14 cellular contexts compared by ENCODE assay signal in genomic region chr5:58933891-58934628, GRCh38.
DNase-seq lines count a peak whose midpoint lies in the region; ATAC-seq, FAIRE-seq and TF ChIP-seq lines count a peak whose summit lies in the region.
"Had no signal": no experiment of that assay in that cellular context is flagged by ENCODE, and none has a peak within 500 bp of the region (broad histone marks: within the 10 kb centered on the region; RNA-seq: fewer than 3 reads in every experiment).

No MANE protein-coding gene starts in this region.

- FAIRE-seq in endothelial cell of umbilical vein (lab: Jason Lieb, UNC): no peak

- CTCF ChIA-PET in activated CD4-positive, alpha-beta T cell treated with anti-CD3 and anti-CD28 coated beads for 36 hours (lab: Charles Lee): interaction anchor here (0.9 to 1.1 kb wide), 2 partner anchors 11 to 43 kb away, joined by 3 to 4 read pairs; no protein-coding TSS in a partner anchor
- CTCF ChIA-PET in activated CD8-positive, alpha-beta T cell treated with anti-CD3 and anti-CD28 coated beads, Interleukin-2, amount 10 ng/mL, durations not matched to agents 7 days and 5 days (lab: Charles Lee): interaction anchor here (0.7 to 0.8 kb wide), 2 partner anchors 11 to 254 kb away, joined by 3 read pairs; no protein-coding TSS in a partner anchor
- CTCF ChIA-PET in endothelial cell of umbilical vein (lab: Charles Lee): interaction anchor here (0.9 to 1.5 kb wide), 2 partner anchors 12 to 47 kb away, joined by 3 to 4 read pairs; no protein-coding TSS in a partner anchor
- CTCF ChIA-PET in RWPE1 (lab: Yijun Ruan, JAX): no interaction called here

- H3K9me1 ChIP-seq in endothelial cell of umbilical vein (replicated peaks; ENCODE audit: control insufficient read depth, extremely low read depth, insufficient read depth, low read length): no peaks in the 10 kb centered on the region

- H4K20me1 ChIP-seq in endothelial cell of umbilical vein (replicated peaks; ENCODE audit: control insufficient read depth, extremely low read depth, insufficient read depth, low read length): no peaks in the 10 kb centered on the region

- no peaks in the 10 kb centered on the region for H3K4me1 ChIP-seq in endothelial cell of umbilical vein (ENCODE audit: control insufficient read depth, extremely low read depth, insufficient read depth, low read length)
- H3K4me1 ChIP-seq: Caco-2 had no signal

- no peak overlapping the region for H2AFZ ChIP-seq in endothelial cell of umbilical vein (ENCODE audit: low read depth, low read length)
- H2AFZ ChIP-seq: hepatocyte had no signal

- H3K36me3 Mint-ChIP-seq in activated CD4-positive, alpha-beta T cell treated with anti-CD3 and anti-CD28 coated beads for 36 hours (ENCODE audit: low read depth): peaks cover 2% of the 10 kb centered on the region
- H3K36me3 Mint-ChIP-seq in activated CD8-positive, alpha-beta T cell treated with anti-CD3 and anti-CD28 coated beads, Interleukin-2, amount 10 ng/mL, durations not matched to agents 7 days and 5 days (ENCODE audit: low read depth): no peaks in the 10 kb centered on the region

- no peaks in the 10 kb centered on the region for H3K27me3 Mint-ChIP-seq in activated CD4-positive, alpha-beta T cell treated with anti-CD3 and anti-CD28 coated beads for 36 hours
- H3K27me3 Mint-ChIP-seq in activated CD8-positive, alpha-beta T cell treated with anti-CD3 and anti-CD28 coated beads, Interleukin-2, amount 10 ng/mL, durations not matched to agents 7 days and 5 days (ENCODE audit: low read depth): peaks cover 14% of the 10 kb centered on the region

- no peak overlapping the region for H3K4me3 ChIP-seq in endothelial cell of umbilical vein (replicated peaks in 1 of 3; ENCODE audit: insufficient read depth in 1 of 3, low read depth in 1 of 3, low read length in 3 of 3)
- H3K4me3 ChIP-seq: hepatocyte, SK-N-MC had no signal

- no peaks in the 10 kb centered on the region for H3K36me3 ChIP-seq in endothelial cell of umbilical vein (ENCODE audit: control insufficient read depth in 2 of 2, extremely low read depth in 1 of 2, insufficient read depth in 2 of 2, low read length in 2 of 2)

- BruUV-seq in endothelial cell of umbilical vein (replicated peaks; lab: Mats Ljungman, UMichigan): no TSS peak

- TF ChIP-seq POLR2A in endothelial cell of umbilical vein (IDR thresholded peaks at IDR 0.05; ENCODE audit: low read depth, low read length): no peak

- no peak overlapping the region for H3K9ac ChIP-seq in endothelial cell of umbilical vein (replicated peaks; ENCODE audit: extremely low read depth, insufficient read depth, low read length)

- H3K27ac Mint-ChIP-seq in activated CD4-positive, alpha-beta T cell treated with anti-CD3 and anti-CD28 coated beads for 36 hours: peak overlapping the region; percentile 59
- H3K27ac Mint-ChIP-seq in activated CD8-positive, alpha-beta T cell treated with anti-CD3 and anti-CD28 coated beads, Interleukin-2, amount 10 ng/mL, durations not matched to agents 7 days and 5 days: no peak overlapping the region
- H3K27ac Mint-ChIP-seq: activated B cell treated with CpG ODN at 0.5 μM for 24 hours had no signal

- H3K4me2 ChIP-seq in endothelial cell of umbilical vein (ENCODE audit: insufficient read depth, low read length): no peak overlapping the region
- H3K4me2 ChIP-seq: hepatocyte had no signal

- ATAC-seq in activated CD4-positive, alpha-beta T cell treated with anti-CD3 and anti-CD28 coated beads for 36 hours: peak; percentile 79
- ATAC-seq in activated CD8-positive, alpha-beta T cell treated with anti-CD3 and anti-CD28 coated beads, Interleukin-2, amount 10 ng/mL, durations not matched to agents 7 days and 5 days: peak; percentile 83
- ATAC-seq in HG03439 (IDR thresholded peaks at IDR 0.05; ENCODE audit: unreplicated experiment): no peak
- ATAC-seq: left colon had no signal

- dilution Hi-C loops in endothelial cell of umbilical vein (cut with MboI; ENCODE audit: extremely low pct_ligation_motif_present, low sequenced_read_pairs): no loop called here

- TF ChIP-seq CTCF in endothelial cell of umbilical vein (IDR thresholded peaks at IDR 0.05; ENCODE audit: extremely low read depth in 1 of 2, insufficient read depth in 1 of 2, low read depth in 1 of 2, low read length in 2 of 2): no peak
- no peak for TF ChIP-seq CTCF in RWPE1 (conservative IDR thresholded peaks at IDR 0.05; ENCODE audit: low read depth)

- H3K9me3 Mint-ChIP-seq in activated CD4-positive, alpha-beta T cell treated with anti-CD3 and anti-CD28 coated beads for 36 hours (ENCODE audit: low read depth): peaks cover 4% of the 10 kb centered on the region
- no peaks in the 10 kb centered on the region for H3K9me3 Mint-ChIP-seq in activated CD8-positive, alpha-beta T cell treated with anti-CD3 and anti-CD28 coated beads, Interleukin-2, amount 10 ng/mL, durations not matched to agents 7 days and 5 days (ENCODE audit: insufficient read depth)
- H3K9me3 Mint-ChIP-seq: activated B cell treated with CpG ODN at 0.5 μM for 24 hours had no signal

- H3K27ac ChIP-seq in endothelial cell of umbilical vein (ENCODE audit: insufficient read depth, low read depth, low read length): no peak overlapping the region
- no peak overlapping the region for H3K27ac ChIP-seq in RWPE1
- H3K27ac ChIP-seq: hepatocyte, SK-N-MC had no signal

- intact Hi-C loops in activated CD4-positive, alpha-beta T cell treated with anti-CD3 and anti-CD28 coated beads for 36 hours (cut with DNase I, micrococcal nuclease): loop anchor here in 1 of 2 experiments (2.0 to 5.0 kb wide), 2 partner anchors 33 to 43 kb away; no protein-coding TSS in a partner anchor
- intact Hi-C loops in endothelial cell of umbilical vein (cut with micrococcal nuclease): no loop called here

- H3K27me3 ChIP-seq in endothelial cell of umbilical vein (ENCODE audit: control insufficient read depth in 2 of 2, insufficient read depth in 2 of 2, low read length in 2 of 2): peaks cover 7 to 9% of the 10 kb centered on the region in 2 experiments
- H3K27me3 ChIP-seq: hepatocyte had no signal

- H3K9me3 ChIP-seq in endothelial cell of umbilical vein (replicated peaks; ENCODE audit: control insufficient read depth, insufficient read depth, low read length): no peaks in the 10 kb centered on the region
- H3K9me3 ChIP-seq: Caco-2 had no signal

- H3K79me2 ChIP-seq in endothelial cell of umbilical vein (ENCODE audit: control insufficient read depth, insufficient read depth, low read length): no peaks in the 10 kb centered on the region
- H3K79me2 ChIP-seq: hepatocyte had no signal

- POLR2A ChIA-PET in activated CD4-positive, alpha-beta T cell treated with anti-CD3 and anti-CD28 coated beads for 36 hours (lab: Charles Lee): interaction anchor here (0.5 to 0.6 kb wide), 2 partner anchors 8 to 193 kb away, joined by 3 to 4 read pairs; no protein-coding TSS in a partner anchor
- POLR2A ChIA-PET in activated CD8-positive, alpha-beta T cell treated with anti-CD3 and anti-CD28 coated beads, Interleukin-2, amount 10 ng/mL, durations not matched to agents 7 days and 5 days (lab: Charles Lee): no interaction called here
- POLR2A ChIA-PET in endothelial cell of umbilical vein (lab: Charles Lee): no interaction called here
- POLR2A ChIA-PET in RWPE1 (lab: Yijun Ruan, JAX; ENCODE audit: low non-redundant PET): no interaction called here

- peak; percentile 60 for DNase-seq in activated CD4-positive, alpha-beta T cell treated with anti-CD3 and anti-CD28 coated beads for 36 hours
- no peak for DNase-seq in activated CD4-positive, alpha-beta T cell treated with anti-CD3 and anti-CD28 coated beads for 1 hour
- DNase-seq in activated CD8-positive, alpha-beta T cell treated with anti-CD3 and anti-CD28 coated beads, Interleukin-2, amount 10 ng/mL, durations not matched to agents 7 days and 5 days: peak; percentile 35
- peak; percentile 9 for DNase-seq in endothelial cell of umbilical vein (ENCODE audit: low read depth, low spot score)
- DNase-seq in stimulated activated CD8-positive, alpha-beta memory T cell treated with anti-CD3 and anti-CD28 coated beads, Interleukin-15, amount 100 ng/mL, for 48 hours (ENCODE audit: low read depth in 2 of 2): peak; percentile 9 to 18
- DNase-seq in RWPE1 (ENCODE audit: low spot score): no peak
- DNase-seq in activated gamma-delta T cell treated with Interleukin-2 at 50 U/mL for 16 hours: no peak
- DNase-seq: 8988T, activated B cell treated with CpG ODN at 0.5 μM for 24 hours, Caco-2, left colon had no signal

- peak overlapping the region; percentile 3 for H3K4me3 Mint-ChIP-seq in activated CD4-positive, alpha-beta T cell treated with anti-CD3 and anti-CD28 coated beads for 36 hours
- H3K4me3 Mint-ChIP-seq in activated CD8-positive, alpha-beta T cell treated with anti-CD3 and anti-CD28 coated beads, Interleukin-2, amount 10 ng/mL, durations not matched to agents 7 days and 5 days: no peak overlapping the region
- H3K4me3 Mint-ChIP-seq: activated B cell treated with CpG ODN at 0.5 μM for 24 hours had no signal

- peaks cover 43% of the 10 kb centered on the region for H3K4me1 Mint-ChIP-seq in activated CD4-positive, alpha-beta T cell treated with anti-CD3 and anti-CD28 coated beads for 36 hours
- peaks cover 11% of the 10 kb centered on the region for H3K4me1 Mint-ChIP-seq in activated CD8-positive, alpha-beta T cell treated with anti-CD3 and anti-CD28 coated beads, Interleukin-2, amount 10 ng/mL, durations not matched to agents 7 days and 5 days (ENCODE audit: low read depth)
- H3K4me1 Mint-ChIP-seq: activated B cell treated with CpG ODN at 0.5 μM for 24 hours had no signal

TF ChIP-seq in endothelial cell of umbilical vein, 7 proteins besides CTCF, POLR2A, EP300 and RAD21:
- TF ChIP-seq EZH2 (IDR thresholded peaks at IDR 0.05; ENCODE audit: borderline replicate concordance, low read depth, low read length, severe bottlenecking) (no peak), POLR2AphosphoS5 (IDR thresholded peaks at IDR 0.05; ENCODE audit: insufficient read depth, low read depth, low read length) (no peak), FOS (IDR thresholded peaks at IDR 0.05; ENCODE audit: borderline replicate concordance, insufficient read depth, low read length) (no peak), MAX (IDR thresholded peaks at IDR 0.05; ENCODE audit: insufficient read depth, insufficient read length) (no peak), GATA2 (IDR thresholded peaks at IDR 0.05; ENCODE audit: insufficient read depth, insufficient read length, low read depth, low read length) (no peak), MYC (IDR thresholded peaks at IDR 0.05; ENCODE audit: low read depth, low read length) (no peak), JUN (IDR thresholded peaks at IDR 0.05; ENCODE audit: borderline replicate concordance, insufficient read depth, insufficient read length, low read depth) (no peak)

Comparison
In these comparisons a context has a peak if more than half of its experiments do, and no peak if none do; other contexts are left out.
1. DNase-seq: peak in activated CD4-positive, alpha-beta T cell treated with anti-CD3 and anti-CD28 coated beads for 36 hours (single experiment), activated CD8-positive, alpha-beta T cell treated with anti-CD3 and anti-CD28 coated beads, Interleukin-2, amount 10 ng/mL, durations not matched to agents 7 days and 5 days (single experiment), endothelial cell of umbilical vein (single experiment) and stimulated activated CD8-positive, alpha-beta memory T cell treated with anti-CD3 and anti-CD28 coated beads, Interleukin-15, amount 100 ng/mL, for 48 hours (2 of 2); none in activated CD4-positive, alpha-beta T cell treated with anti-CD3 and anti-CD28 coated beads for 1 hour (single experiment), RWPE1 (single experiment) and activated gamma-delta T cell treated with Interleukin-2 at 50 U/mL for 16 hours (single experiment).